ENCODE assay signal across 8 cellular contexts in the genomic region with DNA sequence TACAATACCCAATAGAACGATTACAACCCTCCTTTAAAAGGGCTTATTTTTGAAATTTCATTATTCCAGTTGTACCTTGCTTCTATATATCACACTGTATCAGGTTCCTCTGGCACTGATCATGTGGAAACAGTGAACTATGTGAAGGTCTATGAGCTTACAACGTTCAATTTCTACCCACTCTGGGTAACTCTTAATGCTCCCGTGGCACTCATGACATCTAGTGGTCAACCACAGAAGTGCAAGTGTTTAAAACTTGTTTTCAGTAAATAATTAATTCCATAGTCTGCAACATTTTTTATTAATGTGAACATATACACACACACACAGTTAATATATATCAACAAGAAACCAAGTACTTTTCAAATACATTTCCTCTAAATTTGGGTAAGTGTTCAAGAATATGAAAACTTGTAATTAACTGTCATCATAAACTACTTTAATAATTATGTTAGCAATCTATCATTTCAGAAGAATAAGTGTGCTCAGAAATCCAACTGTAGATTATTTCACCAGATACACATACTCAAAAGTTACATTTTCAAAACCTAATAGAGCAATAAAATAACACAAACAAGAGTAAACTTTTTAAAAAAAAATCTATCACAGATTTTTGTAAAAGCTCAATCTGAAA.
A peak's percentile ranks its signal among the peaks of the same experiment; 100 is the strongest.
DNase-seq lines count a peak whose midpoint lies in the region; ATAC-seq and TF ChIP-seq lines count a peak whose summit lies in the region.

No MANE protein-coding gene starts in this region.

- H3K4me3 ChIP-seq in brain microvascular endothelial cell (ENCODE audit: low read depth, low read length): no peak overlapping the region

- peak; percentile 80 for TF ChIP-seq CTCF in brain microvascular endothelial cell (IDR thresholded peaks at IDR 0.05; ENCODE audit: low read depth, low read length, missing control alignments)

- H3K36me3 ChIP-seq in brain microvascular endothelial cell (replicated peaks): no peaks in the 10 kb centered on the region

- H3K27me3 ChIP-seq in brain microvascular endothelial cell (replicated peaks): no peaks in the 10 kb centered on the region

- peak; percentile 72 for ATAC-seq in GM18502 (IDR thresholded peaks at IDR 0.05; ENCODE audit: poor library complexity, unreplicated experiment)
- no peak for ATAC-seq in HG03097 (IDR thresholded peaks at IDR 0.05; ENCODE audit: low FRiP score, unreplicated experiment)

- H3K27ac ChIP-seq in brain microvascular endothelial cell: no peak overlapping the region

- in situ Hi-C loops in brain microvascular endothelial cell (cut with HindIII; ENCODE audit: low pct_ligation_motif_present, low sequenced_read_pairs): no loop called here

- peak; percentile 63 for DNase-seq in AG20443 (ENCODE audit: low spot score)
- peak; percentile 85 for DNase-seq in HT-29 (ENCODE audit: low spot score)
- peak; percentile 39 for DNase-seq in RPMI7951 (ENCODE audit: low read depth)
- peak; percentile 57 for DNase-seq in brain microvascular endothelial cell
- DNase-seq in inferior parietal cortex (ENCODE audit: extremely low spot score): peak; percentile 76
- peak; percentile 64 for DNase-seq in stimulated activated CD4-positive, alpha-beta T cell treated with anti-CD3 and anti-CD28 coated beads, Interleukin-4, amount 100 ng/mL, for 24 hours
